In the genomic region with DNA sequence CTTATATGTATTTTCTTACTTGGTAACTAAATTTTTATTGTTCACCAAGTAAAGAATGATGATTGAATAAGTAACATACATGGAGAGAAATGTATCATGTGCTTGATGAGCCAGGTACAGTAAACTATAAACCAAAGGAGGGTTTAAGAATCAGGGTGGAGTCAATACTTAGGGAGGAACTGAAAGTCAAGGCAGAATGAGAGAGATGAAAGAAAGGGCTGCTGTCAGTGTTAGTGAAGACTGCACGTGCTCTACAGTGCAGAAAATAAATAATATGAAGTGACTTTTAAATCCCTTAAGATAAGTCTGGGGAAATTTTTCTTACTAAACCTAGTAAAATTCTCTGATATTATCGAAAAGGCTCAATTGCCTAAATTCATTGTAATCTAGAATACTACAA, we compare ENCODE assay signal across 28 cellular contexts.
"Had no signal": no experiment of that assay in that cellular context is flagged by ENCODE, and none has a peak within 500 bp of the region (broad histone marks: within the 10 kb centered on the region; RNA-seq: fewer than 3 reads in every experiment).

No MANE protein-coding gene starts in this region.

- H3K27me3 ChIP-seq: neural progenitor cell, ovary, right lobe of liver, sigmoid colon, stomach, thyroid gland, tibial nerve, upper lobe of left lung, vagina had no signal

- H2AFZ ChIP-seq: neural progenitor cell, parathyroid adenoma had no signal

- H3K4me3 Mint-ChIP-seq: nephron; neural progenitor cell; stimulated activated effector memory CD8-positive, alpha-beta T cell treated with anti-CD3 and anti-CD28 coated beads, Interleukin-12 subunit alpha, Interleukin-12 subunit beta, amount 100 ng/mL, for 72 hours; stimulated activated naive B cell treated with anti-CD40 and anti-IgM and Interleukin-4, amounts not matched to agents 10 μg/mL and 1 μg/mL and 100 μg/mL, for 72 hours; stimulated activated naive CD8-positive, alpha-beta T cell treated with anti-CD3 and anti-CD28 coated beads, Interleukin-15, Interleukin-2, amounts not matched to agents 100 ng/mL and 50 ng/mL, for 24 hours had no signal

- DNase-seq: occipital lobe; ovary; posterior cingulate gyrus; psoas muscle; right cardiac atrium; right lobe of liver; sigmoid colon; small intestine; stimulated activated CD4-positive, alpha-beta T cell treated with anti-CD3 and anti-CD28 coated beads, Interleukin-15, amount 100 ng/mL, for 24 hours; stimulated activated CD4-positive, alpha-beta T cell treated with anti-CD3 and anti-CD28 coated beads, Interleukin-2, amount 100 ng/mL, for 24 hours; stimulated activated CD4-positive, alpha-beta T cell treated with anti-CD3 and anti-CD28 coated beads, Interleukin-2, amount 100 ng/mL, for 48 hours; stimulated activated CD4-positive, alpha-beta T cell treated with anti-CD3 and anti-CD28 coated beads, Interleukin-4, amount 100 ng/mL, for 24 hours; stimulated activated naive B cell treated with anti-CD40 and anti-IgM and Interleukin-4, amounts not matched to agents 10 μg/mL and 1 μg/mL and 100 μg/mL, for 72 hours; stimulated activated naive CD4-positive, alpha-beta T cell treated with Interleukin-2 at 50 U/mL for 16 hours; stomach; thyroid gland; trophoblast cell; upper lobe of left lung had no signal

- H3K9me3 Mint-ChIP-seq: nephron, neural progenitor cell had no signal

- H3K27ac Mint-ChIP-seq: nephron; neural progenitor cell; progenitor cell of endocrine pancreas; stimulated activated effector memory CD8-positive, alpha-beta T cell treated with anti-CD3 and anti-CD28 coated beads, Interleukin-12 subunit alpha, Interleukin-12 subunit beta, amount 100 ng/mL, for 72 hours; stimulated activated naive B cell treated with anti-CD40 and anti-IgM and Interleukin-4, amounts not matched to agents 10 μg/mL and 1 μg/mL and 100 μg/mL, for 72 hours; stimulated activated naive CD8-positive, alpha-beta T cell treated with anti-CD3 and anti-CD28 coated beads, Interleukin-15, Interleukin-2, amounts not matched to agents 100 ng/mL and 50 ng/mL, for 24 hours had no signal

- H3K9me3 ChIP-seq: ovary, psoas muscle, right lobe of liver, sigmoid colon, thoracic aorta, thyroid gland, tibial nerve, upper lobe of left lung, vagina had no signal

- FAIRE-seq: small intestine, urothelium cell line had no signal

- ATAC-seq: psoas muscle; right cardiac atrium; right lobe of liver; stimulated activated effector memory CD8-positive, alpha-beta T cell treated with anti-CD3 and anti-CD28 coated beads, Interleukin-12 subunit alpha, Interleukin-12 subunit beta, amount 100 ng/mL, for 72 hours; stimulated activated naive B cell treated with anti-CD40 and anti-IgM and Interleukin-4, amounts not matched to agents 10 μg/mL and 1 μg/mL and 100 μg/mL, for 72 hours had no signal

- H3K36me3 ChIP-seq: neural progenitor cell, ovary, right lobe of liver, sigmoid colon, stomach, thoracic aorta, thyroid gland, tibial nerve, upper lobe of left lung, vagina had no signal

- H3K27ac ChIP-seq: neural progenitor cell, ovary, parathyroid adenoma, psoas muscle, right lobe of liver, sigmoid colon, stomach, thoracic aorta, thyroid gland, tibial nerve, upper lobe of left lung, vagina had no signal

- H3K4me1 Mint-ChIP-seq: nephron; neural progenitor cell; stimulated activated effector memory CD8-positive, alpha-beta T cell treated with anti-CD3 and anti-CD28 coated beads, Interleukin-12 subunit alpha, Interleukin-12 subunit beta, amount 100 ng/mL, for 72 hours; stimulated activated naive B cell treated with anti-CD40 and anti-IgM and Interleukin-4, amounts not matched to agents 10 μg/mL and 1 μg/mL and 100 μg/mL, for 72 hours had no signal

- H3K79me2 ChIP-seq: parathyroid adenoma had no signal

- H3K36me3 Mint-ChIP-seq: neural progenitor cell; stimulated activated effector memory CD8-positive, alpha-beta T cell treated with anti-CD3 and anti-CD28 coated beads, Interleukin-12 subunit alpha, Interleukin-12 subunit beta, amount 100 ng/mL, for 72 hours; stimulated activated naive B cell treated with anti-CD40 and anti-IgM and Interleukin-4, amounts not matched to agents 10 μg/mL and 1 μg/mL and 100 μg/mL, for 72 hours had no signal

- H3K4me1 ChIP-seq: neural progenitor cell, parathyroid adenoma, psoas muscle, right lobe of liver, sigmoid colon, stomach, thyroid gland, tibial nerve, upper lobe of left lung, vagina had no signal

- H3K9ac ChIP-seq: neural progenitor cell, parathyroid adenoma had no signal

- H3K27me3 Mint-ChIP-seq: progenitor cell of endocrine pancreas; stimulated activated naive B cell treated with anti-CD40 and anti-IgM and Interleukin-4, amounts not matched to agents 10 μg/mL and 1 μg/mL and 100 μg/mL, for 72 hours; stimulated activated naive CD8-positive, alpha-beta T cell treated with anti-CD3 and anti-CD28 coated beads, Interleukin-15, Interleukin-2, amounts not matched to agents 100 ng/mL and 50 ng/mL, for 24 hours had no signal

- H3K4me2 ChIP-seq: neural progenitor cell had no signal

- H3K4me3 ChIP-seq: neural progenitor cell, ovary, psoas muscle, right lobe of liver, sigmoid colon, stomach, thoracic aorta, thyroid gland, tibial nerve, upper lobe of left lung, vagina had no signal
